8 cellular contexts compared by ENCODE assay signal in genomic region chr20:49676581-49677291, GRCh38. TPM values are rescaled to one million over a fixed set of nuclear protein-coding genes. Genes with fewer than 3 reads are reported as not detected.
DNase-seq lines count a peak whose midpoint lies in the region; ATAC-seq and TF ChIP-seq lines count a peak whose summit lies in the region.

No MANE protein-coding gene starts in this region.

- no peak overlapping the region for H2AFZ ChIP-seq in DND-41 (ENCODE audit: low read depth, low read length)

- H3K79me2 ChIP-seq in DND-41 (ENCODE audit: insufficient read depth, low read length), result peaks cover 88% of the 10 kb centered on the region

- H3K27me3 ChIP-seq in DND-41 (ENCODE audit: insufficient read depth, low read length, poor library complexity), result no peaks in the 10 kb centered on the region
- H3K27me3 ChIP-seq in heart left ventricle, result no peaks in the 10 kb centered on the region

- TF ChIP-seq POLR2A in heart left ventricle (IDR thresholded peaks at IDR 0.05), result no peak

- no peak overlapping the region for H3K9ac ChIP-seq in DND-41 (ENCODE audit: low read depth, low read length)

- peaks cover 66% of the 10 kb centered on the region for H4K20me1 ChIP-seq in DND-41 (ENCODE audit: insufficient read depth, low read length)

- no peaks in the 10 kb centered on the region for H3K27me3 Mint-ChIP-seq in activated CD8-positive, alpha-beta T cell treated with anti-CD3 and anti-CD28 coated beads for 36 hours

- no peak overlapping the region for H3K27ac ChIP-seq in DND-41 (ENCODE audit: low read length)
- H3K27ac ChIP-seq in heart left ventricle, result peak overlapping the region in 9 of 12 donors; percentile 22 to 93 (median 54)

- no peaks in the 10 kb centered on the region for H3K9me3 Mint-ChIP-seq in activated CD8-positive, alpha-beta T cell treated with anti-CD3 and anti-CD28 coated beads for 36 hours
- no peaks in the 10 kb centered on the region for H3K9me3 Mint-ChIP-seq in stimulated activated effector memory CD8-positive, alpha-beta T cell treated with anti-CD3 and anti-CD28 coated beads, Interleukin-12 subunit alpha, Interleukin-12 subunit beta, amount 100 ng/mL, for 72 hours

- TF ChIP-seq CTCF in DND-41 (IDR thresholded peaks at IDR 0.05; ENCODE audit: borderline replicate concordance, extremely low read depth, low read length, poor library complexity, severe bottlenecking) (no peak), heart left ventricle (IDR thresholded peaks at IDR 0.05) (no peak)
- TF ChIP-seq CTCF in activated CD8-positive, alpha-beta T cell treated with anti-CD3 and anti-CD28 coated beads for 36 hours (IDR thresholded peaks at IDR 0.05), result no peak

- DNase-seq in DND-41 (no peak), Kasumi-1 (lab: John Stamatoyannopoulos, UW) (peak; percentile 74 to 77), heart left ventricle (no peak), NCI-H510A treated with DMSO at 0.1 percent for 48 hours (lab: John Stamatoyannopoulos, UW) (no peak)
- DNase-seq in activated CD8-positive, alpha-beta T cell treated with anti-CD3 and anti-CD28 coated beads for 36 hours, result peak; percentile 74
- DNase-seq in stimulated activated effector memory CD8-positive, alpha-beta T cell treated with anti-CD3 and anti-CD28 coated beads, Interleukin-12 subunit alpha, Interleukin-12 subunit beta, amount 100 ng/mL, for 72 hours (ENCODE audit: low spot score in 2 of 2), result peak; percentile 36 to 75

- 62 to 69% (median 65%) methylated on average over 6 of the region's 6 CpGs for WGBS in heart left ventricle, 4 donors

- no peaks in the 10 kb centered on the region for H3K9me3 ChIP-seq in DND-41 (ENCODE audit: insufficient read depth, low read length, severe bottlenecking)
- no peaks in the 10 kb centered on the region for H3K9me3 ChIP-seq in heart left ventricle

- H3K4me3 Mint-ChIP-seq in activated CD8-positive, alpha-beta T cell treated with anti-CD3 and anti-CD28 coated beads for 36 hours, result no peak overlapping the region
- H3K4me3 Mint-ChIP-seq in stimulated activated effector memory CD8-positive, alpha-beta T cell treated with anti-CD3 and anti-CD28 coated beads, Interleukin-12 subunit alpha, Interleukin-12 subunit beta, amount 100 ng/mL, for 72 hours, result peak overlapping the region; percentile 64

- POLR2A ChIA-PET in activated CD8-positive, alpha-beta T cell treated with anti-CD3 and anti-CD28 coated beads for 36 hours (lab: Charles Lee), result interaction anchor here (1.2 kb wide), 1 partner anchor 17 kb away, joined by 4 read pairs; no protein-coding TSS in a partner anchor

- CTCF ChIA-PET in activated CD8-positive, alpha-beta T cell treated with anti-CD3 and anti-CD28 coated beads for 36 hours (lab: Charles Lee), result interaction anchor here (0.6 to 2.2 kb wide), 3 partner anchors 9 to 170 kb away, joined by 3 to 7 read pairs (median 3); no protein-coding TSS in a partner anchor

- H3K4me1 ChIP-seq in DND-41 (ENCODE audit: insufficient read depth, low read length), result peaks cover 7% of the 10 kb centered on the region
- H3K4me1 ChIP-seq in heart left ventricle, result peaks cover 11 to 88% (median 61%) of the 10 kb centered on the region in 12 donors

- intact Hi-C loops in activated CD8-positive, alpha-beta T cell treated with anti-CD3 and anti-CD28 coated beads for 36 hours (cut with micrococcal nuclease), result no loop called here
- intact Hi-C loops in heart left ventricle (cut with DNase I), result no loop called here

- H3K36me3 ChIP-seq in DND-41 (ENCODE audit: insufficient read depth, low read length) (no peaks in the 10 kb centered on the region), heart left ventricle (no peaks in the 10 kb centered on the region)

- H3K4me3 ChIP-seq in DND-41 (ENCODE audit: low read depth in 1 of 2, low read length in 2 of 2) (no peak overlapping the region), heart left ventricle (no peak overlapping the region)

- H3K4me1 Mint-ChIP-seq in activated CD8-positive, alpha-beta T cell treated with anti-CD3 and anti-CD28 coated beads for 36 hours (ENCODE audit: low read depth), result peaks cover 71% of the 10 kb centered on the region
- H3K4me1 Mint-ChIP-seq in stimulated activated effector memory CD8-positive, alpha-beta T cell treated with anti-CD3 and anti-CD28 coated beads, Interleukin-12 subunit alpha, Interleukin-12 subunit beta, amount 100 ng/mL, for 72 hours, result peaks cover 81% of the 10 kb centered on the region

- H3K36me3 Mint-ChIP-seq in activated CD8-positive, alpha-beta T cell treated with anti-CD3 and anti-CD28 coated beads for 36 hours (ENCODE audit: low read depth), result peaks cover 4% of the 10 kb centered on the region
- peaks cover 28% of the 10 kb centered on the region for H3K36me3 Mint-ChIP-seq in stimulated activated effector memory CD8-positive, alpha-beta T cell treated with anti-CD3 and anti-CD28 coated beads, Interleukin-12 subunit alpha, Interleukin-12 subunit beta, amount 100 ng/mL, for 72 hours

- peak overlapping the region; percentile 86 for H3K27ac Mint-ChIP-seq in activated CD8-positive, alpha-beta T cell treated with anti-CD3 and anti-CD28 coated beads for 36 hours
- H3K27ac Mint-ChIP-seq in stimulated activated effector memory CD8-positive, alpha-beta T cell treated with anti-CD3 and anti-CD28 coated beads, Interleukin-12 subunit alpha, Interleukin-12 subunit beta, amount 100 ng/mL, for 72 hours, result peak overlapping the region; percentile 95

- ATAC-seq in DND-41 (ENCODE audit: insufficient read depth, low read depth) (peak; percentile 48; the same call in 1 of the 3 replicates), GM21515 (IDR thresholded peaks at IDR 0.05; ENCODE audit: unreplicated experiment) (peak; percentile 48), heart left ventricle (peak; percentile 15 to 55 (median 37)), GM19328 (IDR thresholded peaks at IDR 0.05; ENCODE audit: unreplicated experiment) (no peak)
- ATAC-seq in activated CD8-positive, alpha-beta T cell treated with anti-CD3 and anti-CD28 coated beads for 36 hours, result peak; percentile 79
- ATAC-seq in stimulated activated effector memory CD8-positive, alpha-beta T cell treated with anti-CD3 and anti-CD28 coated beads, Interleukin-12 subunit alpha, Interleukin-12 subunit beta, amount 100 ng/mL, for 72 hours, result peak; percentile 86

- no peak overlapping the region for H3K4me2 ChIP-seq in DND-41 (ENCODE audit: insufficient read depth, low read length)

RNA-seq across cellular contexts. Expression of gene B4GALT5, which starts 36.9 kb away (rescaled TPM):
- 10 to 100 TPM; 16.5 to 16.8 TPM for total RNA-seq in activated CD8-positive, alpha-beta T cell treated with anti-CD3 and anti-CD28 coated beads for 36 hours
- 10 to 100 TPM; 17.0 to 60.4 (median 33.5) TPM for total RNA-seq in heart left ventricle
- polyA plus RNA-seq in heart left ventricle, result 10 to 100 TPM in 1 of 2 donors, 1 to 10 TPM in 1; 7.0 to 29.3 TPM

Comparison
In these comparisons a context has a peak if more than half of its experiments do, and no peak if none do; other contexts are left out.
1. DNase-seq: peak in Kasumi-1 (2 of 2), activated CD8-positive, alpha-beta T cell treated with anti-CD3 and anti-CD28 coated beads for 36 hours (single experiment) and stimulated activated effector memory CD8-positive, alpha-beta T cell treated with anti-CD3 and anti-CD28 coated beads, Interleukin-12 subunit alpha, Interleukin-12 subunit beta, amount 100 ng/mL, for 72 hours (2 of 2); none in DND-41 (single experiment), heart left ventricle (0 of 5) and NCI-H510A treated with DMSO at 0.1 percent for 48 hours (single experiment).